22 cellular contexts compared by ENCODE assay signal in the genomic region with DNA sequence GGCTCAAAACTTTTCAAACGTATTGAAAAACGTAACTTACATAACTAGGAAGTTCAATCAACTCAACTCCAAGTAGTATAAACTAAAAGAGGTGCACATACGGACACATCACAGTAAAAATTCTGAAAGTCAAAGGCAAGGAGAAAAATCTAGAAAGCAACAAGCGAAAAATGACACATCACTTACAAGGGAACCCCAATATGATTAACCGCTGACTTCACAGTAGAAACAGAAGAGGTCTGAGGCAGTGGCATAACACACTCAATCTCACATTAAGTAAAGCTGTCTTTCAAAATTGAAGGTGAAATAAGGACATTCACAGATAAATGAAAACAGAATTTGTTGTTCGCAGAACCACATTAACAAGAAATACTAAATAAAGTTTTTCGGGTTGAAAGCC. TPM values are rescaled to one million over a fixed set of nuclear protein-coding genes. Genes with fewer than 3 reads are reported as not detected.
DNase-seq lines count a peak whose midpoint lies in the region; ATAC-seq, FAIRE-seq and TF ChIP-seq lines count a peak whose summit lies in the region.
"Had no signal": no experiment of that assay in that cellular context is flagged by ENCODE, and none has a peak within 500 bp of the region (broad histone marks: within the 10 kb centered on the region; RNA-seq: fewer than 3 reads in every experiment).

No MANE protein-coding gene starts in this region.

- H3K27me3 Mint-ChIP-seq in nephron progenitor cell (ENCODE audit: low read depth, poor library complexity) = no peaks in the 10 kb centered on the region
- H3K27me3 Mint-ChIP-seq: CD4-positive, alpha-beta T cell had no signal

- intact Hi-C loops in HepG2 (cut with micrococcal nuclease; ENCODE audit: unreplicated experiment) = no loop called here
- intact Hi-C loops in right lobe of liver (cut with DNase I) = no loop called here
- intact Hi-C loops in K562 (cut with micrococcal nuclease) = no loop called here

- H3K79me2 ChIP-seq in HepG2 (ENCODE audit: insufficient read depth, low read length) (peaks cover 2% of the 10 kb centered on the region), K562 (ENCODE audit: control insufficient read depth, insufficient read depth, low read length) (peaks cover 15% of the 10 kb centered on the region; the same call in 1 of the 3 replicates)

- no peaks in the 10 kb centered on the region for H3K4me1 Mint-ChIP-seq in nephron progenitor cell
- H3K4me1 Mint-ChIP-seq: CD14-positive monocyte had no signal

- TF ChIP-seq CTCF in HepG2 (CRISPR knock-in tag; IDR thresholded peaks at IDR 0.05) (no peak), right lobe of liver (IDR thresholded peaks at IDR 0.05) (no peak), K562 (IDR thresholded peaks at IDR 0.05 in 2 of 3, conservative IDR thresholded peaks at IDR 0.05 in 1 of 3; ENCODE audit: insufficient read depth in 2 of 3, low read depth in 1 of 3, low read length in 3 of 3) (no peak), nephron progenitor cell (IDR thresholded peaks at IDR 0.05) (no peak)

- H3K4me2 ChIP-seq in HepG2 (ENCODE audit: low read depth, low read length) = no peak overlapping the region
- no peak overlapping the region for H3K4me2 ChIP-seq in K562 (ENCODE audit: insufficient read depth, low read length)
- H3K4me2 ChIP-seq: BLaER1 treated with 17β-estradiol and CSF1 and Interleukin-3, amounts not matched to agents 10 nM and 100 nM had no signal

- H3K36me3 Mint-ChIP-seq in nephron progenitor cell (ENCODE audit: low read depth) = peaks cover 80% of the 10 kb centered on the region

- no peak for TF ChIP-seq EP300 in HepG2 (IDR thresholded peaks at IDR 0.05; ENCODE audit: low read depth in 2 of 2, low read length in 2 of 2)
- no peak for TF ChIP-seq EP300 in HepG2 (CRISPR knock-in tag; IDR thresholded peaks at IDR 0.05; ENCODE audit: borderline replicate concordance)
- TF ChIP-seq EP300 in K562 (IDR thresholded peaks at IDR 0.05; ENCODE audit: low read length) = no peak

- H3K9me3 Mint-ChIP-seq in nephron progenitor cell = peaks cover 29% of the 10 kb centered on the region

- no peak overlapping the region for H3K4me3 Mint-ChIP-seq in nephron progenitor cell
- H3K4me3 Mint-ChIP-seq: CD14-positive monocyte; CD4-positive, alpha-beta T cell; CD8-positive, alpha-beta memory T cell had no signal

- no peak overlapping the region for H2AFZ ChIP-seq in HepG2 (ENCODE audit: low read length)
- no peak overlapping the region for H2AFZ ChIP-seq in K562 (ENCODE audit: low read depth, low read length)

- in situ Hi-C loops in HepG2 (cut with HindIII; ENCODE audit: extremely low pct_ligation_motif_present, low pct_unique_long_range_greater_than_20kb) (no loop called here), K562 (cut with MboI) (no loop called here)

- H3K9me1 ChIP-seq in K562 (ENCODE audit: control insufficient read depth, insufficient read depth, low read length) = no peaks in the 10 kb centered on the region

- DNase-seq in HepG2 (ENCODE audit: low spot score) (no peak), right lobe of liver (no peak), K562 (ENCODE audit: extremely low read depth in 1 of 4, low spot score in 3 of 4) (no peak), nephron progenitor cell (no peak), ureter (ENCODE audit: low spot score) (no peak), NCI-H2196 (lab: John Stamatoyannopoulos, UW; ENCODE audit: unreplicated experiment) (no peak)
- DNase-seq: BE2C; CD4-positive, alpha-beta T cell; CD8-positive, alpha-beta memory T cell; DMS 273 treated with DMSO at 0.1 percent for 48 hours; DMS79; EL; GDM1; GOT3; H7; HCEC 1CT had no signal

- TF ChIP-seq POLR2A in HepG2 (IDR thresholded peaks at IDR 0.05; ENCODE audit: insufficient read depth in 1 of 2, low read depth in 2 of 2, low read length in 2 of 2) (no peak), right lobe of liver (IDR thresholded peaks at IDR 0.05) (no peak), K562 (conservative IDR thresholded peaks at IDR 0.05) (no peak)

- H3K4me1 ChIP-seq in HepG2 (ENCODE audit: insufficient read depth, low read length) = no peaks in the 10 kb centered on the region
- peaks cover 0 to 6% (median 0%) of the 10 kb centered on the region in 4 donors for H3K4me1 ChIP-seq in right lobe of liver
- H3K4me1 ChIP-seq in K562 (replicated peaks in 1 of 2; ENCODE audit: control insufficient read depth in 2 of 2, insufficient read depth in 2 of 2, low read length in 2 of 2) = no peaks in the 10 kb centered on the region; a peak in 1 of 5 replicates
- H3K4me1 ChIP-seq: BE2C; BLaER1 treated with 17β-estradiol and CSF1 and Interleukin-3, amounts not matched to agents 10 nM and 100 nM had no signal

- ATAC-seq in HepG2 = no peak
- no peak for ATAC-seq in right lobe of liver
- no peak for ATAC-seq in K562
- ATAC-seq: GM12878 had no signal

- H3K4me3 ChIP-seq in HepG2 (replicated peaks in 1 of 3; ENCODE audit: insufficient read depth in 1 of 3, low read depth in 2 of 3, low read length in 3 of 3) (no peak overlapping the region), right lobe of liver (no peak overlapping the region), K562 (no peak overlapping the region)
- H3K4me3 ChIP-seq: BLaER1 treated with 17β-estradiol and CSF1 and Interleukin-3, amounts not matched to agents 10 nM and 100 nM; GM12878 had no signal

- FAIRE-seq in HepG2 (lab: Jason Lieb, UNC) (no peak), K562 (lab: Jason Lieb, UNC) (no peak)
- FAIRE-seq: A204.1, D721Med, GM12878 had no signal

- 96% methylated on average over 7 of the region's 7 CpGs for WGBS in HepG2 (ENCODE audit: low lambda C conversion rate)
- WGBS in right lobe of liver (ENCODE audit: insufficient coverage, low coverage, low lambda C conversion rate, missing lambda C conversion rate) = 85% methylated on average over 5 of the region's 7 CpGs
- 93% methylated on average over 7 of the region's 7 CpGs for WGBS in K562 (ENCODE audit: insufficient coverage, low coverage, missing lambda C conversion rate)

- POLR2A ChIA-PET in HepG2 (lab: Yijun Ruan, JAX) = no interaction called here
- POLR2A ChIA-PET in K562 (lab: Yijun Ruan, JAX) = no interaction called here

- BruUV-seq in HepG2 (replicated peaks; lab: Mats Ljungman, UMichigan) = no TSS peak
- BruUV-seq in K562 (replicated peaks; lab: Mats Ljungman, UMichigan) = no TSS peak

- peaks cover 2 to 60% of the 10 kb centered on the region in 2 experiments; a peak in 4 of 5 replicates for H3K36me3 ChIP-seq in HepG2 (replicated peaks in 1 of 2; ENCODE audit: control insufficient read depth in 1 of 2, insufficient read depth in 2 of 2, low read length in 2 of 2)
- peaks cover 0 to 17% (median 0%) of the 10 kb centered on the region in 4 donors for H3K36me3 ChIP-seq in right lobe of liver
- peaks cover 84% of the 10 kb centered on the region for H3K36me3 ChIP-seq in K562 (ENCODE audit: control insufficient read depth, insufficient read depth, low read length)
- H3K36me3 ChIP-seq: BE2C had no signal

- no peaks in the 10 kb centered on the region for H3K9me3 ChIP-seq in HepG2 (ENCODE audit: low read length)
- no peaks in the 10 kb centered on the region for H3K9me3 ChIP-seq in right lobe of liver
- H3K9me3 ChIP-seq in K562 (replicated peaks; ENCODE audit: control insufficient read depth, insufficient read depth, low read depth, low read length) = no peaks in the 10 kb centered on the region
- H3K9me3 ChIP-seq: BE2C had no signal

- H3K9ac ChIP-seq in HepG2 (ENCODE audit: insufficient read depth, low read depth, low read length) = no peak overlapping the region
- H3K9ac ChIP-seq in K562 (ENCODE audit: insufficient read depth in 1 of 2, low read depth in 2 of 2, low read length in 2 of 2) = no peak overlapping the region
- H3K9ac ChIP-seq: BLaER1 treated with 17β-estradiol and CSF1 and Interleukin-3, amounts not matched to agents 10 nM and 100 nM had no signal

- CTCF ChIA-PET in HepG2 (lab: Yijun Ruan, JAX; ENCODE audit: low intra/inter-chr PET ratio, low total read pairs) = no interaction called here
- CTCF ChIA-PET in K562 (lab: Yijun Ruan, JAX; ENCODE audit: low intra/inter-chr PET ratio) = no interaction called here

- TF ChIP-seq RAD21 in HepG2 (CRISPR knock-in tag; IDR thresholded peaks at IDR 0.05) (no peak), K562 (CRISPR knock-in tag; conservative IDR thresholded peaks at IDR 0.05 in 1 of 2, IDR thresholded peaks at IDR 0.05 in 1 of 2) (no peak)

- H3K27me3 ChIP-seq in HepG2 (ENCODE audit: control insufficient read depth in 1 of 2, insufficient read depth in 2 of 2, low read length in 2 of 2) = no peaks in the 10 kb centered on the region
- no peaks in the 10 kb centered on the region for H3K27me3 ChIP-seq in right lobe of liver
- no peaks in the 10 kb centered on the region for H3K27me3 ChIP-seq in K562 (ENCODE audit: control insufficient read depth in 2 of 2, insufficient read depth in 2 of 2, low read length in 2 of 2)
- H3K27me3 ChIP-seq: BE2C; BLaER1 treated with 17β-estradiol and CSF1 and Interleukin-3, amounts not matched to agents 10 nM and 100 nM had no signal

- peak overlapping the region; percentile 4 for H3K27ac Mint-ChIP-seq in nephron progenitor cell
- H3K27ac Mint-ChIP-seq: CD4-positive, alpha-beta T cell had no signal

- H4K20me1 ChIP-seq in HepG2 (ENCODE audit: insufficient read depth, low read length) (no peaks in the 10 kb centered on the region), K562 (replicated peaks; ENCODE audit: control insufficient read depth, insufficient read depth, low read length) (no peaks in the 10 kb centered on the region)

- H3K27ac ChIP-seq in HepG2 (ENCODE audit: extremely low read length, insufficient read depth, low read length) (no peak overlapping the region), right lobe of liver (no peak overlapping the region), K562 (ENCODE audit: extremely low read depth, low read depth, low read length) (no peak overlapping the region)
- H3K27ac ChIP-seq: 22Rv1; BLaER1 treated with 17β-estradiol and CSF1 and Interleukin-3, amounts not matched to agents 10 nM and 100 nM had no signal

RNA-seq across cellular contexts. Expression of a gene that starts 32.7 kb away (rescaled TPM):
- total RNA-seq in HepG2 (2016; rRNA removed; fragmentation: Illumina TruSeq; extraction: Trizol) (66.5 and 84.6 TPM in 2 replicates), right lobe of liver (10 to 100 TPM; 15.0 to 36.5 (median 30.1) TPM), K562 (2014; rRNA removed) (95.7 and 100 TPM in 2 replicates), K562 (2014; rRNA removed; fragmentation: Illumina TruSeq; extraction: Trizol) (77.5 and 91.2 TPM in 2 replicates), K562 (2015; rRNA removed; fragmentation: Illumina TruSeq; extraction: Trizol) (86.4 and 92.5 TPM in 2 replicates), K562 (2021) (83.2 and 95.5 TPM in 2 replicates), ureter (156 TPM)
- 144 and 170 TPM in 2 replicates for total RNA-seq in HepG2 (2016; cell fraction: cytosol; rRNA removed; fragmentation: Illumina TruSeq; extraction: Trizol; ENCODE audit: low read depth)
- total RNA-seq in HepG2 (2016; cell fraction: insoluble cytoplasmic fraction; rRNA removed; fragmentation: Illumina TruSeq; extraction: Trizol) = 69.2 and 85.3 TPM in 2 replicates
- total RNA-seq in HepG2 (2016; cell fraction: membrane; rRNA removed; fragmentation: Illumina TruSeq; extraction: Trizol) = 85.0 and 109 TPM in 2 replicates
- 69.1 and 76.3 TPM in 2 replicates for total RNA-seq in HepG2 (2016; cell fraction: nucleus; rRNA removed; fragmentation: Illumina TruSeq; extraction: Trizol)
- polyA plus RNA-seq in HepG2 (2011; rRNA removed) (67.2 and 72.4 TPM in 2 replicates), K562 (2011; rRNA removed) (131 and 136 TPM in 2 replicates), K562 (2014; fragmentation: Illumina TruSeq; extraction: Trizol) (55.4 and 84.5 TPM in 2 replicates), K562 (2014; fragmentation: Nextera tagmentation; extraction: Ambion mirVana) (10 to 100 TPM; 23.5 to 35.1 TPM), K562 (2014; rRNA removed) (56.0 and 57.5 TPM in 2 replicates)
- 55.0 and 59.0 TPM in 2 replicates for polyA plus RNA-seq in HepG2 (2011; cell fraction: cytosol; rRNA removed)
- 76.7 and 84.0 TPM in 2 replicates for polyA plus RNA-seq in HepG2 (2011; cell fraction: nucleus; rRNA removed)
- polyA plus RNA-seq in HepG2 (2012) = 35.3 and 48.1 TPM in 2 replicates
- 6.3 and 6.5 TPM in 2 replicates for polyA plus RNA-seq in HepG2 (2016; cell fraction: cytosol; fragmentation: Illumina TruSeq; extraction: Trizol; ENCODE audit: low read depth)
- 50.5 and 52.3 TPM in 2 replicates for polyA plus RNA-seq in HepG2 (2016; cell fraction: insoluble cytoplasmic fraction; fragmentation: Illumina TruSeq; extraction: Trizol; ENCODE audit: low read depth)
- polyA plus RNA-seq in HepG2 (2016; cell fraction: membrane; fragmentation: Illumina TruSeq; extraction: Trizol; ENCODE audit: low read depth) = 18.9 and 22.6 TPM in 2 replicates
- 68.2 and 72.2 TPM in 2 replicates for polyA plus RNA-seq in HepG2 (2016; cell fraction: nucleus; fragmentation: Illumina TruSeq; extraction: Trizol; ENCODE audit: insufficient read depth, low read depth)
- 122 and 149 TPM in 2 replicates for polyA minus RNA-seq in HepG2 (2011; rRNA and poly(A)+ RNA removed; ENCODE audit: low replicate concordance)
- 33.5 and 74.3 TPM in 2 replicates for polyA minus RNA-seq in HepG2 (2011; cell fraction: cytosol; rRNA and poly(A)+ RNA removed)
- 130 and 145 TPM in 2 replicates for polyA minus RNA-seq in HepG2 (2011; cell fraction: nucleus; rRNA and poly(A)+ RNA removed)
- 227 and 404 TPM in 2 replicates for total RNA-seq in K562 (2011; cell fraction: chromatin; rRNA removed; ENCODE audit: low replicate concordance)
- 86.1 and 111 TPM in 2 replicates for total RNA-seq in K562 (2011; cell fraction: nucleolus; rRNA removed)
- total RNA-seq in K562 (2011; cell fraction: nucleoplasm; rRNA removed) = 148 and 198 TPM in 2 replicates
- 91.1 and 105 TPM in 2 replicates for polyA plus RNA-seq in K562 (2011; cell fraction: cytosol; rRNA removed)
- polyA plus RNA-seq in K562 (2011; cell fraction: nucleus; rRNA removed) = 191 and 198 TPM in 2 replicates
- 46.2 and 49.6 TPM in 2 replicates for polyA plus RNA-seq in K562 (2012)
- polyA minus RNA-seq in K562 (2011; rRNA and poly(A)+ RNA removed) = 277 and 310 TPM in 2 replicates
- 99.1 and 116 TPM in 2 replicates for polyA minus RNA-seq in K562 (2011; cell fraction: cytosol; rRNA and poly(A)+ RNA removed)
- 93.0 and 173 TPM in 2 replicates for polyA minus RNA-seq in K562 (2011; cell fraction: nucleus; rRNA and poly(A)+ RNA removed)
